7 cellular contexts compared by ENCODE assay signal in the genomic region with DNA sequence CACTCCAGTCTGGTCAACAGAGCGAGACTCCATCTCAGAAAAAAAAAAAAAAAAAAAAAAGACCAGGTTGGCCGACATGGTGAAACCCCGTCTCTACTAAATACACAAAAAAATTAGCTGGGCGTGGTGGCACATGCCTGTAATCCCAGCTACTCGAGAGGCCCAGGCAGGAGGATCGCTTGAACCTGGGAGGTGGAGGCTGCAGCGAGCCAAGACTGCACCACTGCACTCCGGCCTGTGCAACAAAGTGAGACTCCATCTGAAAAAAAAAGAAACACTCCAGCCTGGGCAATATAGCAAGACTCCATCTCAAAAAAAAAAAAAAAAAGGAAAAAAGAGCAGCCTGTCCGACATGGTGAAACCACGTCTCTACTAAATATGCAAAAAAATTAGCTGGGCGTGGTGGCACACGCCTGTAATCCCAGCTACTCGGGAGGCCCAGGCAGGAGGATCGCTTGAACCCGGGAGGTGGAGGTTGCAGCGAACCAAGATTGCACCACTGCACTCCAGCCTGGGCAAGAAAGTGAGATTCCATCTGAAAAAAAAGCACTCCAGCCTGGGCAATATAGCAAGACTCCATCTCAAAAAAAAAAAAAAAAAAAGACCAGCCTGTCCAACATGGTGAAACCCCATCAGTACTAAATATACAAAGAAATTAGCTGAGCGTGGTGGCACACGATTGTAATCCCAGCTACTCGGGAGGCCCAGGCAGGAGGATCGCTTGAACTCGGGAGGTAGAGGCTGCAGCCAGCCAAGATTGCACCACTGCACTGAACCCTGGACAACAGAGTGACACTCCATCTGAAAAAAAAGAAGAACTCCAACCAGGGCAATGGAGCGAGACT.
DNase-seq lines count a peak whose midpoint lies in the region; ATAC-seq and TF ChIP-seq lines count a peak whose summit lies in the region.
"Not testable (repeated sequence)": the region's sequence is repeated elsewhere in the genome, so short reads cannot be mapped to it uniquely, and the experiment has no call there.

No MANE protein-coding gene starts in this region.

- WGBS in endodermal cell (ENCODE audit: insufficient coverage in 1 of 2, insufficient read length in 1 of 2), 2 experiments = 91 to 93% methylated on average over 12 to 16 of the region's 22 CpGs
- WGBS in right lobe of liver (ENCODE audit: insufficient coverage, low coverage, low lambda C conversion rate, missing lambda C conversion rate) = 88% methylated on average over 22 of the region's 22 CpGs

- not testable (repeated sequence) for H3K9ac ChIP-seq in endodermal cell (ENCODE audit: extremely low read depth, low read length, poor library complexity, severe bottlenecking)

- H3K9me3 Mint-ChIP-seq in IgD-negative memory B cell; activated T-cell treated with anti-CD3 and anti-CD28 coated beads, Interleukin-2, amount 50 U/mL, for 24 hours; type B pancreatic cell: not testable (repeated sequence)
- H3K9me3 Mint-ChIP-seq in endodermal cell = peaks cover 46% of the 10 kb centered on the region

- not testable (repeated sequence) for ATAC-seq in right lobe of liver

- H3K36me3 ChIP-seq in endodermal cell (ENCODE audit: control insufficient read depth, insufficient read depth, low read length); right lobe of liver: not testable (repeated sequence)

- intact Hi-C loops in cardiac septum (cut with DNase I); right lobe of liver (cut with DNase I): not testable (repeated sequence)

- TF ChIP-seq CTCF in endodermal cell (conservative IDR thresholded peaks at IDR 0.05); right lobe of liver (IDR thresholded peaks at IDR 0.05); type B pancreatic cell (conservative IDR thresholded peaks at IDR 0.05): not testable (repeated sequence)

- not testable (repeated sequence) for H3K4me1 ChIP-seq in endodermal cell (ENCODE audit: control insufficient read depth, insufficient read depth, low read length); right lobe of liver

- not testable (repeated sequence) for H3K4me3 ChIP-seq in endodermal cell (ENCODE audit: low read length); right lobe of liver

- not testable (repeated sequence) for H3K4me1 Mint-ChIP-seq in IgD-negative memory B cell; activated T-cell treated with anti-CD3 and anti-CD28 coated beads, Interleukin-2, amount 50 U/mL, for 24 hours (ENCODE audit: low read depth); endodermal cell; type B pancreatic cell (ENCODE audit: unreplicated experiment)

- peak; percentile 23 for DNase-seq in activated T-cell treated with anti-CD3 and anti-CD28 coated beads, Interleukin-2, amount 50 U/mL, for 24 hours
- DNase-seq in endodermal cell = peak; percentile 27
- peak; percentile 64 for DNase-seq in cardiac septum (ENCODE audit: low spot score)
- peak in 2 of 3 donors; percentile 3 to 25 for DNase-seq in right lobe of liver
- DNase-seq in mesenteric fat pad (ENCODE audit: low spot score) = peak; percentile 75
- peak; percentile 42 for DNase-seq in type B pancreatic cell (ENCODE audit: extremely low spot score, unreplicated experiment)

- H3K4me3 Mint-ChIP-seq in IgD-negative memory B cell = peak overlapping the region in 1 of 4 donors; percentile 43
- H3K4me3 Mint-ChIP-seq in activated T-cell treated with anti-CD3 and anti-CD28 coated beads, Interleukin-2, amount 50 U/mL, for 24 hours; endodermal cell; type B pancreatic cell: not testable (repeated sequence)

- not testable (repeated sequence) for H3K9me3 ChIP-seq in endodermal cell (ENCODE audit: control insufficient read depth, low read length); right lobe of liver

- TF ChIP-seq POLR2A in right lobe of liver (IDR thresholded peaks at IDR 0.05) = not testable (repeated sequence)

- peak overlapping the region in 2 of 3 donors; percentile 46 to 79 for H3K27ac Mint-ChIP-seq in IgD-negative memory B cell
- not testable (repeated sequence) for H3K27ac Mint-ChIP-seq in activated T-cell treated with anti-CD3 and anti-CD28 coated beads, Interleukin-2, amount 50 U/mL, for 24 hours; endodermal cell; type B pancreatic cell

- not testable (repeated sequence) for H3K36me3 Mint-ChIP-seq in IgD-negative memory B cell; activated T-cell treated with anti-CD3 and anti-CD28 coated beads, Interleukin-2, amount 50 U/mL, for 24 hours (ENCODE audit: low read depth); endodermal cell (ENCODE audit: low read depth); type B pancreatic cell

- not testable (repeated sequence) for H3K27ac ChIP-seq in endodermal cell (ENCODE audit: low read depth, low read length); right lobe of liver

- not testable (repeated sequence) for H3K27me3 ChIP-seq in endodermal cell (ENCODE audit: control insufficient read depth, insufficient read depth, low read length, poor library complexity, severe bottlenecking); right lobe of liver

- not testable (repeated sequence) for H3K27me3 Mint-ChIP-seq in IgD-negative memory B cell; activated T-cell treated with anti-CD3 and anti-CD28 coated beads, Interleukin-2, amount 50 U/mL, for 24 hours; endodermal cell (ENCODE audit: insufficient read depth); type B pancreatic cell

Comparison
In these comparisons a context has a peak if more than half of its experiments do, and no peak if none do; other contexts are left out.
1. DNase-seq: peak in every context shown above with its lines; median percentile 75 in mesenteric fat pad; 64 in cardiac septum; 42 in type B pancreatic cell; 27 in endodermal cell; 23 in activated T-cell treated with anti-CD3 and anti-CD28 coated beads, Interleukin-2, amount 50 U/mL, for 24 hours; 14 in right lobe of liver.